In the genomic region with DNA sequence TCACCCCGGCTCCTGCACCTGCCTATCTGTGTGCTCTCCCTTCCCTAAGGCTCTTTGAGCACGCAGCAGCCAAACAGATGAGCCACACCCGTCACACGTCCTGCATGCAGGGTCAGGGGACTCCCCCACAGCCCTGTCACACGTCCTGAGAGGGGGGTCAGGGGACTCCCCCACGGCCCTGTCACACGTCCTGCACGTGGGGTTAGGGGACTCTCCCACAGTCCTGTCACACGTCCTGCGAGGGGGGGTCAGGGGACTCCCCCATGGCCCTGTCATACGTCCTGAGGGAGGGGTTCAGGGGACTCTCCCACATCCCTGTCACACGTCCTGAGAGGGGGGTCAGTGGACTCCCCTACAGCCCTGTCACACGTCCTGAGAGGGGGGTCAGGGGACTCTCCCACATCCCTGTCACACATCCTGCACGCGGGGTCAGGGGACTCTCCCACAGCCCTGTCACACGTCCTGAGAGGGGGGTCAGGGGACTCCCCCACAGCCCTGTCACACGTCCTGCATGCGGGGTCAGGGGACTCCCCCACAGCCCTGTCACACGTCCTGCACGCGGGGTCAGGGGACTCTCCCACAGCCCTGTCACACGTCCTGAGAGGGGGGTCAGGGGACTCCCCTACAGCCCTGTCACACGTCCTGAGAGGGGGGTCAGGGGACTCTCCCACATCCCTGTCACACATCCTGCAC, we compare ENCODE assay signal across 8 cellular contexts.
DNase-seq lines count a peak whose midpoint lies in the region; ATAC-seq and TF ChIP-seq lines count a peak whose summit lies in the region.
"Not testable (repeated sequence)": the region's sequence is repeated elsewhere in the genome, so short reads cannot be mapped to it uniquely, and the experiment has no call there.

No MANE protein-coding gene starts in this region.

- H3K27me3 Mint-ChIP-seq in activated CD8-positive, alpha-beta T cell treated with anti-CD3 and anti-CD28 coated beads for 36 hours; chondrocyte (ENCODE audit: low read depth); natural killer cell treated with Interleukin-12 subunit alpha and Interleukin-12 subunit beta and Interleukin-15 and Interleukin-18, amount 100 ng/mL, for 72 hours: not testable (repeated sequence)

- peak overlapping the region; percentile 52 for H3K27ac Mint-ChIP-seq in activated CD8-positive, alpha-beta T cell treated with anti-CD3 and anti-CD28 coated beads for 36 hours
- H3K27ac Mint-ChIP-seq in chondrocyte (ENCODE audit: unreplicated experiment); natural killer cell treated with Interleukin-12 subunit alpha and Interleukin-12 subunit beta and Interleukin-15 and Interleukin-18, amount 100 ng/mL, for 72 hours: not testable (repeated sequence)

- peak; percentile 77 for ATAC-seq in activated CD8-positive, alpha-beta T cell treated with anti-CD3 and anti-CD28 coated beads for 36 hours
- not testable (repeated sequence) for ATAC-seq in natural killer cell treated with Interleukin-12 subunit alpha and Interleukin-12 subunit beta and Interleukin-15 and Interleukin-18, amount 100 ng/mL, for 72 hours; stimulated activated naive CD8-positive, alpha-beta T cell treated with anti-CD3 and anti-CD28 coated beads, Interleukin-15, Interleukin-2, amounts not matched to agents 100 U/mL and 50 U/mL, for 24 hours

- H3K4me1 Mint-ChIP-seq in activated CD8-positive, alpha-beta T cell treated with anti-CD3 and anti-CD28 coated beads for 36 hours (ENCODE audit: low read depth); chondrocyte (ENCODE audit: low read depth); natural killer cell treated with Interleukin-12 subunit alpha and Interleukin-12 subunit beta and Interleukin-15 and Interleukin-18, amount 100 ng/mL, for 72 hours (ENCODE audit: low read depth in 2 of 2): not testable (repeated sequence)

- not testable (repeated sequence) for H3K36me3 ChIP-seq in SK-N-MC (ENCODE audit: insufficient read depth, low read length)

- H3K4me3 ChIP-seq in SK-N-MC: not testable (repeated sequence)

- DNase-seq in COLO668 (lab: John Stamatoyannopoulos, UW; ENCODE audit: unreplicated experiment): peak; percentile 76
- DNase-seq in SK-N-MC (ENCODE audit: low read depth, low spot score): not testable (repeated sequence)
- DNase-seq in activated CD8-positive, alpha-beta T cell treated with anti-CD3 and anti-CD28 coated beads for 36 hours: peak; percentile 57
- DNase-seq in activated naive CD4-positive, alpha-beta T cell treated with Interleukin-2 at 50 U/mL for 16 hours: peak; percentile 46
- DNase-seq in chondrocyte (ENCODE audit: low spot score): peak; percentile 48
- DNase-seq in natural killer cell treated with Interleukin-12 subunit alpha and Interleukin-12 subunit beta and Interleukin-15 and Interleukin-18, amount 100 ng/mL, for 72 hours (ENCODE audit: low spot score): peak; percentile 39
- DNase-seq in stimulated activated CD4-positive, alpha-beta T cell treated with anti-CD3 and anti-CD28 coated beads, Interleukin-4, amount 100 ng/mL, for 1 hour: peak; percentile 39
- DNase-seq in stimulated activated naive CD8-positive, alpha-beta T cell treated with anti-CD3 and anti-CD28 coated beads, Interleukin-15, Interleukin-2, amounts not matched to agents 100 U/mL and 50 U/mL, for 24 hours: peak; percentile 11

- not testable (repeated sequence) for H3K36me3 Mint-ChIP-seq in activated CD8-positive, alpha-beta T cell treated with anti-CD3 and anti-CD28 coated beads for 36 hours (ENCODE audit: low read depth); chondrocyte (ENCODE audit: low read depth); natural killer cell treated with Interleukin-12 subunit alpha and Interleukin-12 subunit beta and Interleukin-15 and Interleukin-18, amount 100 ng/mL, for 72 hours

- not testable (repeated sequence) for H3K9ac ChIP-seq in SK-N-MC (ENCODE audit: insufficient read length)

- H3K9me3 ChIP-seq in SK-N-MC (ENCODE audit: low read depth, low read length): not testable (repeated sequence)

- CTCF ChIA-PET in activated CD8-positive, alpha-beta T cell treated with anti-CD3 and anti-CD28 coated beads for 36 hours (lab: Charles Lee): not testable (repeated sequence)

- POLR2A ChIA-PET in activated CD8-positive, alpha-beta T cell treated with anti-CD3 and anti-CD28 coated beads for 36 hours (lab: Charles Lee): not testable (repeated sequence)

- peak overlapping the region; percentile 100; the same call in 1 of the 2 replicates for H3K27ac ChIP-seq in SK-N-MC

- not testable (repeated sequence) for H3K4me3 Mint-ChIP-seq in activated CD8-positive, alpha-beta T cell treated with anti-CD3 and anti-CD28 coated beads for 36 hours; chondrocyte (ENCODE audit: unreplicated experiment); natural killer cell treated with Interleukin-12 subunit alpha and Interleukin-12 subunit beta and Interleukin-15 and Interleukin-18, amount 100 ng/mL, for 72 hours

- TF ChIP-seq CTCF in activated CD8-positive, alpha-beta T cell treated with anti-CD3 and anti-CD28 coated beads for 36 hours (IDR thresholded peaks at IDR 0.05); chondrocyte (IDR thresholded peaks at IDR 0.05): not testable (repeated sequence)

- intact Hi-C loops in activated CD8-positive, alpha-beta T cell treated with anti-CD3 and anti-CD28 coated beads for 36 hours (cut with micrococcal nuclease): not testable (repeated sequence)

- H3K9me3 Mint-ChIP-seq in activated CD8-positive, alpha-beta T cell treated with anti-CD3 and anti-CD28 coated beads for 36 hours; chondrocyte (ENCODE audit: low read depth); natural killer cell treated with Interleukin-12 subunit alpha and Interleukin-12 subunit beta and Interleukin-15 and Interleukin-18, amount 100 ng/mL, for 72 hours: not testable (repeated sequence)
